Comparison of ENCODE assay signal across 2 cellular contexts in the genomic region with DNA sequence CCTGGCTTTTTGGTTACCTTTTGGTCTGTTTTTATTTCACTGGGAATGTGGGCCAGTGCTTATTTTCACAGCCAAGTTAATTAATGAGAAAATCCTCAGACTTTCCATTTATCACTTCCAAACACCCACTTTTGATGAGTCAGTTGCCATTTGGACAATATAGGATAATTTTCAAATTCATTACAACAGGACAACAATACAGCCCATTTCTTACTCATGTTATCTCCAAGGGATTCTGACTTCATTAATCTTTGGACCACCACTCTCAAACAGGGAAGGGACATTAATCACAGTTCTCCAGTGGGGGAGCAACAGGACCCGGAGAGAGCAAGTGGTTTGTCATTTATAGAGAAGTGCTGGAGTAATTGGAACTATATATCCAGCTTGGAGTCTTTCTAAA.
TF ChIP-seq lines count a peak whose summit lies in the region.

No MANE protein-coding gene starts in this region.

TF ChIP-seq in HEK293, 187 proteins besides CTCF, POLR2A, EP300 and RAD21:
- TF ChIP-seq EGR2 (tag by site-specific recombination; IDR thresholded peaks at IDR 0.05; ENCODE audit: low read depth) (peak; percentile 40; the same call in 1 of the 2 replicates), SCRT1 (tag by site-specific recombination; IDR thresholded peaks at IDR 0.05; ENCODE audit: borderline replicate concordance) (no peak), OVOL3 (tag by site-specific recombination; IDR thresholded peaks at IDR 0.05) (no peak), ZNF398 (tag by site-specific recombination; IDR thresholded peaks at IDR 0.05) (no peak), ZFHX2 (tag by site-specific recombination; conservative IDR thresholded peaks at IDR 0.05) (peak; percentile 48)
- TF ChIP-seq, protein P1, sequence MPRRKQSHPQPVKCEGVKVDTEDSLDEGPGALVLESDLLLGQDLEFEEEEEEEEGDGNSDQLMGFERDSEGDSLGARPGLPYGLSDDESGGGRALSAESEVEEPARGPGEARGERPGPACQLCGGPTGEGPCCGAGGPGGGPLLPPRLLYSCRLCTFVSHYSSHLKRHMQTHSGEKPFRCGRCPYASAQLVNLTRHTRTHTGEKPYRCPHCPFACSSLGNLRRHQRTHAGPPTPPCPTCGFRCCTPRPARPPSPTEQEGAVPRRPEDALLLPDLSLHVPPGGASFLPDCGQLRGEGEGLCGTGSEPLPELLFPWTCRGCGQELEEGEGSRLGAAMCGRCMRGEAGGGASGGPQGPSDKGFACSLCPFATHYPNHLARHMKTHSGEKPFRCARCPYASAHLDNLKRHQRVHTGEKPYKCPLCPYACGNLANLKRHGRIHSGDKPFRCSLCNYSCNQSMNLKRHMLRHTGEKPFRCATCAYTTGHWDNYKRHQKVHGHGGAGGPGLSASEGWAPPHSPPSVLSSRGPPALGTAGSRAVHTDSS (tag by site-specific recombination; IDR thresholded peaks at IDR 0.05) = no peak

TF ChIP-seq in endothelial cell of umbilical vein, 7 proteins besides CTCF, POLR2A, EP300 and RAD21:
- TF ChIP-seq FOS (IDR thresholded peaks at IDR 0.05; ENCODE audit: borderline replicate concordance, insufficient read depth, low read length) (peak; percentile 29), POLR2AphosphoS5 (IDR thresholded peaks at IDR 0.05; ENCODE audit: insufficient read depth, low read depth, low read length) (no peak), MYC (IDR thresholded peaks at IDR 0.05; ENCODE audit: low read depth, low read length) (no peak), JUN (IDR thresholded peaks at IDR 0.05; ENCODE audit: borderline replicate concordance, insufficient read depth, insufficient read length, low read depth) (peak; percentile 4), GATA2 (IDR thresholded peaks at IDR 0.05; ENCODE audit: insufficient read depth, insufficient read length, low read depth, low read length) (no peak), MAX (IDR thresholded peaks at IDR 0.05; ENCODE audit: insufficient read depth, insufficient read length) (no peak), EZH2 (IDR thresholded peaks at IDR 0.05; ENCODE audit: borderline replicate concordance, low read depth, low read length, severe bottlenecking) (no peak)
